9 cellular contexts compared by ENCODE assay signal in genomic region chr1:153598309-153599172, GRCh38. TPM values are rescaled to one million over a fixed set of nuclear protein-coding genes. Genes with fewer than 3 reads are reported as not detected.
A peak's percentile ranks its signal among the peaks of the same experiment; 100 is the strongest.
DNase-seq lines count a peak whose midpoint lies in the region; ATAC-seq and TF ChIP-seq lines count a peak whose summit lies in the region.
"Had no signal": no experiment of that assay in that cellular context is flagged by ENCODE, and none has a peak within 500 bp of the region (broad histone marks: within the 10 kb centered on the region; RNA-seq: fewer than 3 reads in every experiment).

No MANE protein-coding gene starts in this region.

- DNase-seq in NCI-H1694 treated with DMSO at 0.1 percent for 48 hours (lab: John Stamatoyannopoulos, UW) (peak; percentile 28), NCI-H1694 (lab: John Stamatoyannopoulos, UW) (no peak), RPMI8226 (peak; percentile 83), fibroblast of the conjunctiva (ENCODE audit: low read depth) (peak; percentile 47), lower leg skin (ENCODE audit: low spot score in 2 of 2) (no peak)
- DNase-seq in stimulated activated naive CD8-positive, alpha-beta T cell treated with anti-CD3 and anti-CD28 coated beads, Interleukin-15, Interleukin-2, amounts not matched to agents 100 U/mL and 50 U/mL, for 24 hours, result peak; percentile 22

- H3K4me3 ChIP-seq in lower leg skin (ENCODE audit: low read depth, poor library complexity, severe bottlenecking), result no peak overlapping the region
- H3K4me3 ChIP-seq: A549 had no signal

- intact Hi-C loops in lower leg skin (cut with DNase I; ENCODE audit: low total_unique reads), result no loop called here

- 79% methylated on average over 7 of the region's 7 CpGs for WGBS in lower leg skin, 2 donors

- peak; percentile 92 for ATAC-seq in GM19468 (IDR thresholded peaks at IDR 0.05; ENCODE audit: extremely low read depth, unreplicated experiment)
- ATAC-seq in HG03457 (IDR thresholded peaks at IDR 0.05; ENCODE audit: unreplicated experiment), result peak; percentile 86
- ATAC-seq in stimulated activated naive CD8-positive, alpha-beta T cell treated with anti-CD3 and anti-CD28 coated beads, Interleukin-15, Interleukin-2, amounts not matched to agents 100 U/mL and 50 U/mL, for 24 hours, result peak; percentile 83
- ATAC-seq: A549 had no signal

- TF ChIP-seq CTCF in lower leg skin (IDR thresholded peaks at IDR 0.05), result no peak

- TF ChIP-seq POLR2A in lower leg skin (IDR thresholded peaks at IDR 0.05), result no peak

RNA-seq across cellular contexts. Expression of gene S100A16, which starts 14.4 kb away (rescaled TPM):
- 100 to 1,000 TPM; 289 to 390 (median 329) TPM for total RNA-seq in lower leg skin

RNA-seq across cellular contexts. Expression of gene S100A14, which starts 17.6 kb away (rescaled TPM):
- 100 to 1,000 TPM; 416 to 668 (median 495) TPM for total RNA-seq in lower leg skin

RNA-seq across cellular contexts. Expression of gene S100A13, which starts 28.8 kb away (rescaled TPM):
- 10 to 100 TPM; 44.1 to 72.8 (median 47.2) TPM for total RNA-seq in lower leg skin

RNA-seq across cellular contexts. Expression of gene S100A1, which starts 29.7 kb away (rescaled TPM):
- total RNA-seq in lower leg skin, result 10 to 100 TPM in 3 of 4 donors, 1 to 10 TPM in 1; 8.7 to 33.5 (median 23.8) TPM

RNA-seq across cellular contexts. Expression of gene S100A2, which starts 32.9 kb away (rescaled TPM):
- total RNA-seq in lower leg skin, result 100 to 1,000 TPM in 1 of 4 donors, 10 to 100 TPM in 3; 71.5 to 143 (median 96.4) TPM

Comparison
In these comparisons a context has a peak if more than half of its experiments do, and no peak if none do; other contexts are left out.
1. DNase-seq: peak in NCI-H1694 treated with DMSO at 0.1 percent for 48 hours (single experiment), RPMI8226 (single experiment), fibroblast of the conjunctiva (single experiment) and stimulated activated naive CD8-positive, alpha-beta T cell treated with anti-CD3 and anti-CD28 coated beads, Interleukin-15, Interleukin-2, amounts not matched to agents 100 U/mL and 50 U/mL, for 24 hours (single experiment); none in NCI-H1694 (single experiment) and lower leg skin (0 of 2).
2. Peak in every context shown above with its lines, with median percentiles within 50 percentile points of each other: ATAC-seq.